Comparison of ENCODE assay signal across 13 cellular contexts in the genomic region with DNA sequence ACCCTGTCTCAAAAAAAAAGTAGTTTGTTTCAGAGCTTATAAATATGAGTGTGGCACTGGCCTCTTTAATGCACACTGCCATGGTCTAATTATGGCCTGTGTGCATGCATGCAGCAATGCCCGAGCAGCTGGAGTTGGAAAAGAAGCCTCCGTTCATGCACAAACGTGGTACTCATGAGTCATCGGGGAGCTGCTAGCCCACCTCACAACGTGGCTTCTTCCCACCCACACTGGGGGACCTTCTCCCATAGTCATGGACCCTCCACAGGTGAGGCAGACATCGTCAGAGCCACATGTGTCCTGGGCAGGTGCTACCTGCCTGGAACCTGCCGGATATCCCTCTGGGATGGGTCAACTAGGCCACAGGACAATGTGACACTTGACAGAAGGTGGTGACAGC.
"Had no signal": no experiment of that assay in that cellular context is flagged by ENCODE, and none has a peak within 500 bp of the region (broad histone marks: within the 10 kb centered on the region; RNA-seq: fewer than 3 reads in every experiment).

No MANE protein-coding gene starts in this region.

- H3K4me3 ChIP-seq: left lung, mucosa of descending colon had no signal

- H3K36me3 ChIP-seq: brain microvascular endothelial cell, left lung had no signal

- H3K4me3 Mint-ChIP-seq: central memory CD8-positive, alpha-beta T cell; effector memory CD8-positive, alpha-beta T cell; natural killer cell had no signal

- H3K9me3 Mint-ChIP-seq: activated naive CD8-positive, alpha-beta T cell treated with anti-CD3 and anti-CD28 coated beads, Interleukin-2, amount 10 ng/mL, durations not matched to agents 7 days and 5 days; central memory CD8-positive, alpha-beta T cell; effector memory CD8-positive, alpha-beta T cell; natural killer cell had no signal

- DNase-seq: activated naive CD4-positive, alpha-beta T cell; activated naive CD8-positive, alpha-beta T cell treated with anti-CD3 and anti-CD28 coated beads, Interleukin-2, amount 10 ng/mL, durations not matched to agents 7 days and 5 days; brain microvascular endothelial cell; dermis blood vessel endothelial cell; effector memory CD8-positive, alpha-beta T cell; islet precursor cell; mucosa of descending colon; natural killer cell; right cardiac atrium; stimulated activated naive CD8-positive, alpha-beta T cell treated with anti-CD3 and anti-CD28 coated beads, Interleukin-15, Interleukin-2, amounts not matched to agents 100 U/mL and 50 U/mL, for 24 hours had no signal

- H3K27ac Mint-ChIP-seq: effector memory CD8-positive, alpha-beta T cell had no signal

- H3K27ac ChIP-seq: brain microvascular endothelial cell, left lung had no signal

- H3K27me3 Mint-ChIP-seq: activated naive CD8-positive, alpha-beta T cell treated with anti-CD3 and anti-CD28 coated beads, Interleukin-2, amount 10 ng/mL, durations not matched to agents 7 days and 5 days; central memory CD8-positive, alpha-beta T cell; effector memory CD8-positive, alpha-beta T cell had no signal

- H3K9me3 ChIP-seq: left lung had no signal

- ATAC-seq: activated CD4-positive, CD25-positive, alpha-beta regulatory T cell treated with anti-CD3 and anti-CD28 coated beads, Interleukin-2, amount 50 U/mL, for 24 hours; effector memory CD8-positive, alpha-beta T cell; left lung; mucosa of descending colon; right cardiac atrium; stimulated activated naive CD8-positive, alpha-beta T cell treated with anti-CD3 and anti-CD28 coated beads, Interleukin-15, Interleukin-2, amounts not matched to agents 100 U/mL and 50 U/mL, for 24 hours had no signal

- H3K36me3 Mint-ChIP-seq: natural killer cell had no signal

- H3K27me3 ChIP-seq: brain microvascular endothelial cell, left lung had no signal
